Comparison of ENCODE assay signal across 8 cellular contexts in the genomic region with DNA sequence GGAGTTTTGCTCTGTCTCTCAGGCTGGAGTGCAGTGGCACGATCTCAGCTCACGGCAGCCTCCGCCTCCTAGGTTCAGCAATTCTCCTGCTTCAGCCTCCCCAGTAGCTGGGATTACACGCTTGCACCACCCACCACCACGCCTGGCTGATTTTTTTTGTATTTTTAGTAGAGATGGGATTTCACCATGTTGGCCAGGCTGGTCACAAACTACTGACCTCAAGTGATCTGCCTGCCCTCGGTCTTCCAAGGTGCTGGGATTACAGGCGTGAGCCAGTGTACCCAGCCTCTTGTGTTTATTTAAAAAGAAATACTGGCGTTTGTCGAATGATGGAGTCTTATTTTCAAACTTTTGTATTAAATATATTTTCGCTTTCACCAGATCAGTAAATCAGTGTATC.
DNase-seq lines count a peak whose midpoint lies in the region; ATAC-seq and TF ChIP-seq lines count a peak whose summit lies in the region.
"Not testable (repeated sequence)": the region's sequence is repeated elsewhere in the genome, so short reads cannot be mapped to it uniquely, and the experiment has no call there.

No MANE protein-coding gene starts in this region.

- H3K79me2 ChIP-seq in DND-41 (ENCODE audit: insufficient read depth, low read length) = peaks cover 91% of the 10 kb centered on the region

- H2AFZ ChIP-seq in DND-41 (ENCODE audit: low read depth, low read length) = not testable (repeated sequence)

- H3K27me3 ChIP-seq in DND-41 (ENCODE audit: insufficient read depth, low read length, poor library complexity); left ventricle myocardium inferior (ENCODE audit: low read depth): not testable (repeated sequence)

- peak overlapping the region; percentile 80 for H3K4me3 Mint-ChIP-seq in T-helper 2 cell treated with Interferon-gamma antibody and Interleukin-4, amounts not matched to agents 5 μg/mL and 100 μg/mL, for 36 hours
- peak overlapping the region; percentile 88 for H3K4me3 Mint-ChIP-seq in activated naive CD8-positive, alpha-beta T cell
- H3K4me3 Mint-ChIP-seq in osteocyte (ENCODE audit: unreplicated experiment) = not testable (repeated sequence)
- H3K4me3 Mint-ChIP-seq in stimulated activated naive CD8-positive, alpha-beta T cell treated with anti-CD3 and anti-CD28 coated beads, Interleukin-15, Interleukin-2, amounts not matched to agents 100 ng/mL and 50 ng/mL, for 24 hours = peak overlapping the region; percentile 71

- H3K27me3 Mint-ChIP-seq in T-helper 2 cell treated with Interferon-gamma antibody and Interleukin-4, amounts not matched to agents 5 μg/mL and 100 μg/mL, for 36 hours (ENCODE audit: low read depth); activated naive CD8-positive, alpha-beta T cell; osteocyte (ENCODE audit: unreplicated experiment); stimulated activated naive CD8-positive, alpha-beta T cell treated with anti-CD3 and anti-CD28 coated beads, Interleukin-15, Interleukin-2, amounts not matched to agents 100 ng/mL and 50 ng/mL, for 24 hours: not testable (repeated sequence)

- not testable (repeated sequence) for ATAC-seq in DND-41 (ENCODE audit: insufficient read depth, low read depth)

- not testable (repeated sequence) for H3K4me3 ChIP-seq in DND-41 (ENCODE audit: low read depth in 1 of 2, low read length in 2 of 2); left ventricle myocardium inferior

- H3K4me1 Mint-ChIP-seq in T-helper 2 cell treated with Interferon-gamma antibody and Interleukin-4, amounts not matched to agents 5 μg/mL and 100 μg/mL, for 36 hours (ENCODE audit: low read depth) = peaks cover 40% of the 10 kb centered on the region
- H3K4me1 Mint-ChIP-seq in activated naive CD8-positive, alpha-beta T cell (ENCODE audit: low read depth) = peaks cover 46% of the 10 kb centered on the region
- peaks cover 36% of the 10 kb centered on the region for H3K4me1 Mint-ChIP-seq in osteocyte (ENCODE audit: unreplicated experiment)
- H3K4me1 Mint-ChIP-seq in stimulated activated naive CD8-positive, alpha-beta T cell treated with anti-CD3 and anti-CD28 coated beads, Interleukin-15, Interleukin-2, amounts not matched to agents 100 ng/mL and 50 ng/mL, for 24 hours (ENCODE audit: low read depth) = peaks cover 49% of the 10 kb centered on the region

- not testable (repeated sequence) for TF ChIP-seq CTCF in 22Rv1 (IDR thresholded peaks at IDR 0.05); DND-41 (IDR thresholded peaks at IDR 0.05; ENCODE audit: borderline replicate concordance, extremely low read depth, low read length, poor library complexity, severe bottlenecking); left ventricle myocardium inferior (IDR thresholded peaks at IDR 0.05; ENCODE audit: borderline replicate concordance); osteocyte (IDR thresholded peaks at IDR 0.05)

- peak overlapping the region; percentile 46 for H3K4me2 ChIP-seq in DND-41 (ENCODE audit: insufficient read depth, low read length)

- peaks cover 14% of the 10 kb centered on the region for H4K20me1 ChIP-seq in DND-41 (ENCODE audit: insufficient read depth, low read length)

- H3K27ac Mint-ChIP-seq in T-helper 2 cell treated with Interferon-gamma antibody and Interleukin-4, amounts not matched to agents 5 μg/mL and 100 μg/mL, for 36 hours; stimulated activated naive CD8-positive, alpha-beta T cell treated with anti-CD3 and anti-CD28 coated beads, Interleukin-15, Interleukin-2, amounts not matched to agents 100 ng/mL and 50 ng/mL, for 24 hours: not testable (repeated sequence)
- H3K27ac Mint-ChIP-seq in activated naive CD8-positive, alpha-beta T cell = peak overlapping the region; percentile 34
- peak overlapping the region; percentile 41 for H3K27ac Mint-ChIP-seq in osteocyte (ENCODE audit: unreplicated experiment)

- peak overlapping the region; percentile 61; the same call in 1 of the 2 replicates for H3K27ac ChIP-seq in 22Rv1
- H3K27ac ChIP-seq in DND-41 (ENCODE audit: low read length) = not testable (repeated sequence)
- peak overlapping the region; percentile 73 for H3K27ac ChIP-seq in left ventricle myocardium inferior (replicated peaks)

- intact Hi-C loops in left ventricle myocardium inferior (cut with micrococcal nuclease) = not testable (repeated sequence)

- H3K9me3 Mint-ChIP-seq in T-helper 2 cell treated with Interferon-gamma antibody and Interleukin-4, amounts not matched to agents 5 μg/mL and 100 μg/mL, for 36 hours; activated naive CD8-positive, alpha-beta T cell (ENCODE audit: low read depth); osteocyte (ENCODE audit: unreplicated experiment); stimulated activated naive CD8-positive, alpha-beta T cell treated with anti-CD3 and anti-CD28 coated beads, Interleukin-15, Interleukin-2, amounts not matched to agents 100 ng/mL and 50 ng/mL, for 24 hours: not testable (repeated sequence)

- not testable (repeated sequence) for H3K36me3 ChIP-seq in DND-41 (ENCODE audit: insufficient read depth, low read length); left ventricle myocardium inferior

- not testable (repeated sequence) for H3K9me3 ChIP-seq in DND-41 (ENCODE audit: insufficient read depth, low read length, severe bottlenecking); left ventricle myocardium inferior (replicated peaks)

- H3K9ac ChIP-seq in DND-41 (ENCODE audit: low read depth, low read length) = 0 out of 2 replicates have a peak overlapping the region, but pooled peaks have one; percentile 17

- DNase-seq in DND-41; T-helper 2 cell treated with Interferon-gamma antibody and Interleukin-4, amounts not matched to agents 5 μg/mL and 100 μg/mL, for 36 hours (ENCODE audit: low spot score); left ventricle myocardium inferior; osteocyte (ENCODE audit: extremely low spot score, unreplicated experiment): not testable (repeated sequence)
- peak; percentile 48 for DNase-seq in NCI-H82 treated with DMSO at 0.1 percent for 48 hours (lab: John Stamatoyannopoulos, UW; ENCODE audit: unreplicated experiment)

- H3K4me1 ChIP-seq in DND-41 (ENCODE audit: insufficient read depth, low read length) = peaks cover 32% of the 10 kb centered on the region
- H3K4me1 ChIP-seq in left ventricle myocardium inferior = peaks cover 96% of the 10 kb centered on the region

- not testable (repeated sequence) for H3K36me3 Mint-ChIP-seq in T-helper 2 cell treated with Interferon-gamma antibody and Interleukin-4, amounts not matched to agents 5 μg/mL and 100 μg/mL, for 36 hours (ENCODE audit: low read depth); activated naive CD8-positive, alpha-beta T cell; osteocyte (ENCODE audit: unreplicated experiment)
- H3K36me3 Mint-ChIP-seq in stimulated activated naive CD8-positive, alpha-beta T cell treated with anti-CD3 and anti-CD28 coated beads, Interleukin-15, Interleukin-2, amounts not matched to agents 100 ng/mL and 50 ng/mL, for 24 hours (ENCODE audit: low read depth) = peaks cover 11% of the 10 kb centered on the region
